1 cellular context compared by ENCODE assay signal in the genomic region with DNA sequence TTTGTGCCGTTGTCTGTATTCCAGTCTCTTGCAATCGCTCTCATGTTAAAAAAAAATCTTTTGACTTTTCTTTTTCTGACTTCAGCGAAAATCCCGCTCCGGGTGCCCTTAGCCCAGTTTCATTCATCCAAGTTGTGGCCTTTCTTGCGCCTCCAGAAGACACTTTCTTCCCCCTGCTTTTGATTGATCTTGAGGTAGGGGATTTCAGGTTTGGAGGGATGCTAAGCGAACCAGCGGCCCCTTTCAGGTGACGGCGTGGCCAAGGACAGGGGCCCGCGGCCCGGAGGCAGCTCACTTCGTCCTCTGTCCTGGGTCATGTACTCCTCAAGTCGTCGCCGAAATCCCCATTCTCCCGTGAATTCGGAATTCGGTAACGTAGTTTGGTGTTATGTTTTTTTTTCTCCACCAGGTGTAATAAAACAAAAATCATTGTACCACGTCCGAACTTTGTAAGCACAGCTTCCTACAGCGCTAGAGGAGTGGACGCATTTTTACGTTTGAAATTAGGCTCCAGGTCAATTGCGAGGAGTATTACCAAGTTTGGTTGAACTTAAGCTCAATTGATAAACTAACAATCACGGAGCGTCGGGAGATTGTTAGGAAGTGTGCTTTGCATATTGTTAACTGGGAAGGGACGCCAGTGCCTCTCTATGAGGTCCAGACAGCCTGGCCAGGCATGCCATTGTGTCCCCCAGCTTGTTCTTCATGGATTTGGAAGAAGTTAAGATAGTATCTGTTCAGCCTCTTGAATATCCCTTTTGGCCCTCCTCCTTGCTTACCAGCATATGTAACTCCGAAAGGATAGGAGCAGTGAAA.
TF ChIP-seq lines count a peak whose summit lies in the region.

No MANE protein-coding gene starts in this region.

TF ChIP-seq in H1, 55 proteins besides CTCF, POLR2A, EP300 and RAD21 (continued from another document):
- TF ChIP-seq SAP30 (IDR thresholded peaks at IDR 0.05; ENCODE audit: insufficient read depth, insufficient replicate concordance, low read length) (peak; percentile 36), ZNF274 (IDR thresholded peaks at IDR 0.05; ENCODE audit: borderline replicate concordance, extremely low read depth, low read length) (no peak), EZH2 (IDR thresholded peaks at IDR 0.05; ENCODE audit: low read depth, low read length, severe bottlenecking) (peak; percentile 30), ASH2L (IDR thresholded peaks at IDR 0.05; ENCODE audit: low read length) (peak; percentile 73)
TF ChIP-seq in H1: peak in this region for 4.
